In genomic region chr6:165186041-165186440, GRCh38 we compare ENCODE assay signal across 19 cellular contexts.
"Had no signal": no experiment of that assay in that cellular context is flagged by ENCODE, and none has a peak within 500 bp of the region (broad histone marks: within the 10 kb centered on the region; RNA-seq: fewer than 3 reads in every experiment).

No MANE protein-coding gene starts in this region.

- DNase-seq: activated B cell treated with CpG ODN at 0.5 μM for 24 hours; activated CD4-positive, alpha-beta T cell treated with anti-CD3 and anti-CD28 coated beads for 48 hours; activated CD8-positive, alpha-beta memory T cell treated with anti-CD3 and anti-CD28 coated beads, Interleukin-2, amount 50 U/mL, for 4 hours; activated CD8-positive, alpha-beta T cell treated with anti-CD3 and anti-CD28 coated beads, Interleukin-2, amount 10 ng/mL, durations not matched to agents 7 days and 5 days; activated gamma-delta T cell; activated T-cell treated with anti-CD3 and anti-CD28 coated beads, Interleukin-2, amount 50 U/mL, for 48 hours; body of pancreas; foreskin keratinocyte; heart left ventricle; left colon; lower lobe of right lung; nephron progenitor cell; psoas muscle; right lobe of liver; spleen; stimulated activated naive CD8-positive, alpha-beta T cell treated with anti-CD3 and anti-CD28 coated beads, Interleukin-15, amount 100 ng/mL, for 72 hours; testis; upper lobe of right lung had no signal

- FAIRE-seq: TTC549 had no signal
